In genomic region chr14:103385994-103386491, GRCh38 we compare ENCODE assay signal across 8 cellular contexts. TPM values are rescaled to one million over a fixed set of nuclear protein-coding genes. Genes with fewer than 3 reads are reported as not detected.
A peak's percentile ranks its signal among the peaks of the same experiment; 100 is the strongest.
DNase-seq lines count a peak whose midpoint lies in the region; ATAC-seq and TF ChIP-seq lines count a peak whose summit lies in the region.

No MANE protein-coding gene starts in this region.

- H3K4me1 ChIP-seq in OCI-LY3 (ENCODE audit: low read length) = peaks cover 15% of the 10 kb centered on the region
- H3K4me1 ChIP-seq in rectal smooth muscle tissue (ENCODE audit: control insufficient read depth, insufficient read depth, low read length) = peaks cover 13% of the 10 kb centered on the region

- H3K4me3 ChIP-seq in OCI-LY3 (ENCODE audit: low read length) (peak overlapping the region; percentile 82), rectal smooth muscle tissue (ENCODE audit: low read length) (peak overlapping the region; percentile 89)

- H3K36me3 ChIP-seq in OCI-LY3 (replicated peaks; ENCODE audit: low read depth, low read length) (peaks cover 15% of the 10 kb centered on the region), rectal smooth muscle tissue (ENCODE audit: control insufficient read depth, insufficient read depth, low read length) (no peaks in the 10 kb centered on the region)

- peaks cover 3% of the 10 kb centered on the region for H3K27me3 Mint-ChIP-seq in activated naive CD8-positive, alpha-beta T cell

- H3K36me3 Mint-ChIP-seq in activated naive CD8-positive, alpha-beta T cell = peaks cover 3% of the 10 kb centered on the region

- H3K4me2 ChIP-seq in OCI-LY3 (ENCODE audit: low read length) = peak overlapping the region; percentile 94

- DNase-seq in Daoy (ENCODE audit: low read depth) = peak; percentile 21
- DNase-seq in HEK293T (ENCODE audit: extremely low spot score) = no peak
- DNase-seq in left cardiac atrium = no peak
- DNase-seq in mucosa of gallbladder (ENCODE audit: low spot score) = no peak
- no peak for DNase-seq in iPS-NIHi7 (ENCODE audit: extremely low spot score)

- peak overlapping the region; percentile 97 for H3K27ac Mint-ChIP-seq in activated naive CD8-positive, alpha-beta T cell

- peak; percentile 18 to 25 for ATAC-seq in left cardiac atrium

- H3K27ac ChIP-seq in OCI-LY3 (ENCODE audit: low read length) = peak overlapping the region; percentile 82
- peak overlapping the region; percentile 95 for H3K27ac ChIP-seq in rectal smooth muscle tissue (ENCODE audit: low read depth, low read length)

- peaks cover 57% of the 10 kb centered on the region for H3K79me2 ChIP-seq in OCI-LY3 (ENCODE audit: low read length)

- POLR2A ChIA-PET in HEK293T (lab: Yijun Ruan, JAX) = interaction anchor here (0.9 to 2.7 kb wide), 4 partner anchors 13 to 52 kb away, joined by 4 to 19 read pairs (median 7); partner anchors contain the start of gene EIF5

- H3K9me3 Mint-ChIP-seq in activated naive CD8-positive, alpha-beta T cell (ENCODE audit: low read depth) = no peaks in the 10 kb centered on the region

- no peaks in the 10 kb centered on the region for H3K9me3 ChIP-seq in OCI-LY3 (ENCODE audit: insufficient read depth, low read length)

- TF ChIP-seq CTCF in OCI-LY3 (IDR thresholded peaks at IDR 0.05; ENCODE audit: low read depth, low read length) = no peak

- peaks cover 36% of the 10 kb centered on the region for H4K20me1 ChIP-seq in OCI-LY3 (ENCODE audit: insufficient read depth, low read length)

- H3K27me3 ChIP-seq in OCI-LY3 (ENCODE audit: low read depth, low read length) (peaks cover 8% of the 10 kb centered on the region), rectal smooth muscle tissue (ENCODE audit: control insufficient read depth, insufficient read depth, low read length) (no peaks in the 10 kb centered on the region)

- H3K9ac ChIP-seq in OCI-LY3 (ENCODE audit: low read length) (peak overlapping the region; percentile 90), rectal smooth muscle tissue (ENCODE audit: low read length) (peak overlapping the region; percentile 81)

- intact Hi-C loops in left cardiac atrium (cut with DNase I) = loop anchor here (10.0 kb wide), 2 partner anchors 51 to 69 kb away; partner anchors contain the start of gene EIF5 (in 1 of the 2)

- no peak overlapping the region for H2AFZ ChIP-seq in OCI-LY3 (ENCODE audit: low read depth, low read length)

- peak overlapping the region; percentile 98 for H3K4me3 Mint-ChIP-seq in activated naive CD8-positive, alpha-beta T cell

- peaks cover 36% of the 10 kb centered on the region for H3K4me1 Mint-ChIP-seq in activated naive CD8-positive, alpha-beta T cell (ENCODE audit: low read depth)

- CTCF ChIA-PET in HEK293T (lab: Yijun Ruan, JAX) = no interaction called here

TF ChIP-seq in HEK293T, 16 proteins besides CTCF, POLR2A, EP300 and RAD21:
- TF ChIP-seq HDGF (IDR thresholded peaks at IDR 0.05; ENCODE audit: borderline replicate concordance) (0 out of 2 replicates have a peak, but pooled peaks have one; percentile 42), LEF1 (IDR thresholded peaks at IDR 0.05; ENCODE audit: borderline replicate concordance) (no peak), SP1 (IDR thresholded peaks at IDR 0.05) (no peak)

RNA-seq across cellular contexts. Expression of gene MARK3, which starts 0.8 kb away (rescaled TPM):
- total RNA-seq in Daoy (2014; rRNA removed; shearing (Covaris generic)) = 61.6 and 64.8 TPM in 2 replicates
- 10 to 100 TPM; 68.7 to 81.7 TPM for total RNA-seq in left cardiac atrium
- total RNA-seq in mucosa of gallbladder = 72.3 TPM

RNA-seq across cellular contexts. Expression of gene EIF5, which starts 52.0 kb away (rescaled TPM):
- total RNA-seq in Daoy (2014; rRNA removed; shearing (Covaris generic)) = 161 and 306 TPM in 2 replicates
- total RNA-seq in left cardiac atrium = 100 to 1,000 TPM; 246 to 287 TPM
- 265 TPM for total RNA-seq in mucosa of gallbladder
